ENCODE assay signal across 1 cellular context in the genomic region with DNA sequence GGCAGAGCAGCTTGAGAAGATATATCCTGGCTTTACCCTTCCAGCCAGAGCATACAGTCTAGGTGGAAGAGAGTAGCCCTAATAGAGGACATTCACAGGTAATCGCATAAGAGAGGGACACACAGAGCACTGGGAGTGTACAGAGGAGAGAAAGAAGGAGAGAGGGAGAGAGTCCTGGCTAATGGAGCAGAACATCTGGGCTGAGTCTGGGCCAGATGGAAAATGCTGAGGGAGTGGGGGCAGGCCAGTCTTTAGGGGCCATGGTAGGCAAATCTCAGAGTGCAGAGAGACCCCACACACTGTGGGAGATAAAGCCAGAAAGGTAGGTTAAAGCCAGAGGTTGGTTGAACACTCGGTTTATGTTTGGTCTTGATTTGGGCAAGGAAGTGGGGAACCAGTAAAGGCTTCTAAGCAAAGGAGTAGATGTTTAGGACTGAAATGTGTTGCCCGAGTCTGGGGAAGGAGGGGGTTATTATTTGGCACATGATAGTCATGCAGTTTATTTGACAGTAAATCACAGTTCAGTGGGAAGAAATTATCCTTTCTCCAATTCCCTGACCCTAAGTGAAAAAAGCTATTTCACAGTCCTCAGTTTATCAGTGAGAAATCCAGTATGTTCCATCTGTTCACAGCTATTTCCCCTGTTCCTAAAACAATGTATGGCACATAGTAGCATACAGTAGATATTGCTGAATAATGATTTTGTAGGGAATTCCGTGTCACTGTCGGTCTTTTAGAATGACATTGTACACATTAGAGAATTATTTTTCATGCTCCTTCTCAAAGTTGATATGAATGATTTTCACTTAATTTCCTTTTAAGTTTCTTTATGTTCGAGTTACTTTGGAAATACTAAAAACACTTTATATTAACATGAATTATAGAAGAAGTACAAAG.
TF ChIP-seq lines count a peak whose summit lies in the region.

No MANE protein-coding gene starts in this region.

TF ChIP-seq in WTC11, 78 proteins besides CTCF, POLR2A, EP300 and RAD21 (continued from another document):
- TF ChIP-seq, protein P1, sequence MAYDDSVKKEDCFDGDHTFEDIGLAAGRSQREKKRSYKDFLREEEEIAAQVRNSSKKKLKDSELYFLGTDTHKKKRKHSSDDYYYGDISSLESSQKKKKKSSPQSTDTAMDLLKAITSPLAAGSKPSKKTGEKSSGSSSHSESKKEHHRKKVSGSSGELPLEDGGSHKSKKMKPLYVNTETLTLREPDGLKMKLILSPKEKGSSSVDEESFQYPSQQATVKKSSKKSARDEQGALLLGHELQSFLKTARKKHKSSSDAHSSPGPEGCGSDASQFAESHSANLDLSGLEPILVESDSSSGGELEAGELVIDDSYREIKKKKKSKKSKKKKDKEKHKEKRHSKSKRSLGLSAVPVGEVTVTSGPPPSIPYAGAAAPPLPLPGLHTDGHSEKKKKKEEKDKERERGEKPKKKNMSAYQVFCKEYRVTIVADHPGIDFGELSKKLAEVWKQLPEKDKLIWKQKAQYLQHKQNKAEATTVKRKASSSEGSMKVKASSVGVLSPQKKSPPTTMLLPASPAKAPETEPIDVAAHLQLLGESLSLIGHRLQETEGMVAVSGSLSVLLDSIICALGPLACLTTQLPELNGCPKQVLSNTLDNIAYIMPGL (CRISPR knock-in tag; IDR thresholded peaks at IDR 0.05) = no peak
- TF ChIP-seq GTF2I (CRISPR knock-in tag; conservative IDR thresholded peaks at IDR 0.05) (no peak), ELF4 (CRISPR knock-in tag; IDR thresholded peaks at IDR 0.05; ENCODE audit: low read depth) (no peak), KAT7 (CRISPR knock-in tag; IDR thresholded peaks at IDR 0.05; ENCODE audit: borderline replicate concordance) (no peak), ARID4B (CRISPR knock-in tag; IDR thresholded peaks at IDR 0.05; ENCODE audit: borderline replicate concordance) (no peak)
